1 cellular context compared by ENCODE assay signal in the genomic region with DNA sequence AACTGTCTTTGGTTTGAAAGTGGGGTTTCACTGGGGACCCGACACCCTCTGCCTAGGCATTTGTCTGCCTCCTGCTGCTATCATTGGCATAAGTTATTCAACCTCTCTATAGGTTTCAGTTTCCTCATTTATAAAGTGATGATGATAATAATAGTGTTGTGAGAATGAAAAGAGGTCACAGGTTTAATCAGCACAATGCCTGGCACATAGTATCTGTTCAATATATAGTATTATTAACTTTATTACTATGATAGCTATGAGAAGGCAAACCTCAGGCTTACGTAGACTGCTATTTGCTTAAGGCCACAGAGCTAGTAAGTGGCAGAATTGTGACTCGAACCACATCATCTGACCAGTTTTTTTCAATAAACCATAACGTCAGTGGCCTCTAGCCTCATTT.
TF ChIP-seq lines count a peak whose summit lies in the region.

No MANE protein-coding gene starts in this region.

TF ChIP-seq in GM23338, 12 proteins besides CTCF, POLR2A, EP300 and RAD21 (continued from another document):
- no peak for TF ChIP-seq ZNF331 (CRISPR knock-in tag; IDR thresholded peaks at IDR 0.05; ENCODE audit: low read depth)
